Comparison of ENCODE assay signal across 31 cellular contexts in the genomic region with DNA sequence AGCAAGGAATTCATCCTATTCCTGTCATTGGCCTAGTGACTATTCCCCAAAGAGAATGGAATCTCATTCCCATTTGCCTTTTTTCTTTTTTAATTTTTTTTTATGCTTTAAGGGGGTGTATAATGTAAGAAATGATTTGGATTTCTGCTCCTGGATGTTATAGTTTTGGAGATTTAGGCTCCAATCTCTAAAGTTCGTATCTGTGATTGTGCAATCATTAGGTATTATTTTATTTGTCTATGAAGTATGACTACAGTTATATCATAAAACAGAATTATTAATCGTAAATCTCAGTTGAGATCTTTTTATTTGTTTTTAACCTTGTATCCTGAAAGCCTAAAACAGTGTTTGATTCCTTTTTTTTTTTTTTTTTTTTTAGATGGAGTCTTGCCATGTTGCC.
"Had no signal": no experiment of that assay in that cellular context is flagged by ENCODE, and none has a peak within 500 bp of the region (broad histone marks: within the 10 kb centered on the region; RNA-seq: fewer than 3 reads in every experiment).

No MANE protein-coding gene starts in this region.

- H3K27me3 Mint-ChIP-seq: progenitor cell of endocrine pancreas; stimulated activated memory B cell treated with anti-CD40 and anti-IgM and Interleukin-4, amounts not matched to agents 10 μg/mL and 1 μg/mL and 100 μg/mL, for 72 hours; stimulated activated naive CD8-positive, alpha-beta T cell treated with anti-CD3 and anti-CD28 coated beads, Interleukin-15, amount 100 ng/mL, for 72 hours; type B pancreatic cell had no signal

- H3K4me2 ChIP-seq: neural progenitor cell, smooth muscle cell had no signal

- H3K36me3 ChIP-seq: neural progenitor cell, ovary, spleen, suprapubic skin, tibial artery, transverse colon, upper lobe of right lung, uterus had no signal

- H3K27me3 ChIP-seq: neural progenitor cell, ovary, spleen, suprapubic skin, testis, tibial artery, transverse colon, upper lobe of right lung, uterus had no signal

- H3K36me3 Mint-ChIP-seq: natural killer cell; neural progenitor cell; stimulated activated memory B cell treated with anti-CD40 and anti-IgM and Interleukin-4, amounts not matched to agents 10 μg/mL and 1 μg/mL and 100 μg/mL, for 72 hours; type B pancreatic cell had no signal

- DNase-seq: natural killer cell; occipital lobe; ovary; posterior cingulate gyrus; psoas muscle; right cardiac atrium; spleen; stimulated activated CD4-positive, alpha-beta T cell treated with anti-CD3 and anti-CD28 coated beads, Interleukin-12 subunit alpha, Interleukin-12 subunit beta, amount 100 ng/mL, for 4 hours; stimulated activated CD4-positive, alpha-beta T cell treated with anti-CD3 and anti-CD28 coated beads, Interleukin-1b, Interleukin-23, amount 100 ng/mL, for 48 hours; stimulated activated CD4-positive, alpha-beta T cell treated with anti-CD3 and anti-CD28 coated beads, Interleukin-4, amount 100 ng/mL, for 1 hour; stimulated activated CD4-positive, alpha-beta T cell treated with anti-CD3 and anti-CD28 coated beads, Interleukin-4, amount 100 ng/mL, for 4 hours; stimulated activated CD8-positive, alpha-beta memory T cell treated with anti-CD3 and anti-CD28 coated beads, Interleukin-4, amount 100 ng/mL, for 48 hours; stimulated activated naive CD4-positive, alpha-beta T cell; stimulated activated naive CD8-positive, alpha-beta T cell treated with anti-CD3 and anti-CD28 coated beads, Interleukin-15, amount 100 ng/mL, for 72 hours; stimulated activated naive CD8-positive, alpha-beta T cell treated with anti-CD3 and anti-CD28 coated beads, Interleukin-15, Interleukin-2, amounts not matched to agents 100 U/mL and 50 U/mL, for 24 hours; substantia nigra; testis; tibial artery; transverse colon; upper lobe of right lung; uterus had no signal

- H2AFZ ChIP-seq: neural progenitor cell, parathyroid adenoma had no signal

- H3K79me2 ChIP-seq: parathyroid adenoma had no signal

- H3K9ac ChIP-seq: neural progenitor cell, parathyroid adenoma had no signal

- H3K9me3 ChIP-seq: ovary, psoas muscle, spleen, suprapubic skin, testis, tibial artery, transverse colon, upper lobe of right lung, uterus had no signal

- H3K27ac ChIP-seq: neural progenitor cell, ovary, parathyroid adenoma, psoas muscle, skin epidermis, spleen, suprapubic skin, testis, tibial artery, transverse colon, upper lobe of right lung, uterus had no signal

- H3K4me1 ChIP-seq: psoas muscle, testis, tibial artery, uterus had no signal

- H3K4me3 Mint-ChIP-seq: natural killer cell; nephron; neural progenitor cell; stimulated activated memory B cell treated with anti-CD40 and anti-IgM and Interleukin-4, amounts not matched to agents 10 μg/mL and 1 μg/mL and 100 μg/mL, for 72 hours; stimulated activated naive CD8-positive, alpha-beta T cell treated with anti-CD3 and anti-CD28 coated beads, Interleukin-15, amount 100 ng/mL, for 72 hours; type B pancreatic cell had no signal

- ATAC-seq: natural killer cell; psoas muscle; right cardiac atrium; sciatic nerve; stimulated activated memory B cell treated with anti-CD40 and anti-IgM and Interleukin-4, amounts not matched to agents 10 μg/mL and 1 μg/mL and 100 μg/mL, for 72 hours; stimulated activated naive CD8-positive, alpha-beta T cell treated with anti-CD3 and anti-CD28 coated beads, Interleukin-15, amount 100 ng/mL, for 72 hours; stimulated activated naive CD8-positive, alpha-beta T cell treated with anti-CD3 and anti-CD28 coated beads, Interleukin-15, Interleukin-2, amounts not matched to agents 100 U/mL and 50 U/mL, for 24 hours; upper lobe of right lung had no signal

- H3K9me3 Mint-ChIP-seq: natural killer cell; nephron; stimulated activated memory B cell treated with anti-CD40 and anti-IgM and Interleukin-4, amounts not matched to agents 10 μg/mL and 1 μg/mL and 100 μg/mL, for 72 hours; stimulated activated naive CD8-positive, alpha-beta T cell treated with anti-CD3 and anti-CD28 coated beads, Interleukin-15, amount 100 ng/mL, for 72 hours had no signal

- H3K27ac Mint-ChIP-seq: natural killer cell; nephron; neural progenitor cell; progenitor cell of endocrine pancreas; stimulated activated memory B cell treated with anti-CD40 and anti-IgM and Interleukin-4, amounts not matched to agents 10 μg/mL and 1 μg/mL and 100 μg/mL, for 72 hours; stimulated activated naive CD8-positive, alpha-beta T cell treated with anti-CD3 and anti-CD28 coated beads, Interleukin-15, amount 100 ng/mL, for 72 hours; type B pancreatic cell had no signal

- H3K4me3 ChIP-seq: neural progenitor cell, ovary, psoas muscle, skin epidermis, smooth muscle cell, spleen, suprapubic skin, testis, tibial artery, transverse colon, upper lobe of right lung, uterus had no signal
